In the genomic region with DNA sequence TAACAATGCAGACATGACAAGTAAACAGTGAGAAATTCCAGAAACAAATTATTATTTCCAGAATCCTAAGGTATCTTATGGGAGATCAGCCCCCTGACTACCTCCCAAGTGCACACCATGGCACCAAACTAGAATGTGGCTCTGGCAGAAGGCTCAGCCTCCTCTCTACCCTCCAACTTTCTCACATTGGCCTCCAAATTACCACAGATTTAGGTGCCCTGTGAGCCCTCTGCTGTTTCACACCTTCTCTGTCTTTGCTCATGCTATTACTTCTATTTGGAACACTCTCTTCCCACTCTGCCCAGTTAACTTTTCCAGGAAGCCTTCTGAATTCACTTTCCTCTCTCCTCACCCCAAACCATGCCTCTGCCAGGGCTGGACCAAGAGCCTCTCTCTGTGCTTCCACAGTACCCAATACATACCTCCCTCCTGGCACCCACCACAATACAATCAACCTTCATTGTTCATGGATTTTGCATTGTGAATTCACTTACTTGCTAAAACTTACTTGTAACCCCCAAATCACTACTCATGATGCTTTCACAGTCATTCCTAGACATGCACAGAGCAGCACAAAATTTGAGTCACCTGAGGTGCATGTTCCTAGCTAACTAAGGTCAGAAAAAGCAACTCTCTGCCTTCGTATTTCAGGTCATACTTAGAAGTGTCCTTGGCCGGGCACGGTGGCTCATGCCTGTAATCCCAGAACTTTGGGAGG, we compare ENCODE assay signal across 22 cellular contexts. TPM values are rescaled to one million over a fixed set of nuclear protein-coding genes. Genes with fewer than 3 reads are reported as not detected.
DNase-seq lines count a peak whose midpoint lies in the region; ATAC-seq and TF ChIP-seq lines count a peak whose summit lies in the region.
"Had no signal": no experiment of that assay in that cellular context is flagged by ENCODE, and none has a peak within 500 bp of the region (broad histone marks: within the 10 kb centered on the region; RNA-seq: fewer than 3 reads in every experiment).

No MANE protein-coding gene starts in this region.

- CTCF ChIA-PET in activated CD4-positive, alpha-beta T cell treated with anti-CD3 and anti-CD28 coated beads for 36 hours (lab: Charles Lee) = interaction anchor here (0.8 to 2.1 kb wide), 7 partner anchors 9 to 57 kb away, joined by 3 to 9 read pairs (median 4); no protein-coding TSS in a partner anchor
- CTCF ChIA-PET in CD4-positive, alpha-beta memory T cell (lab: Charles Lee; ENCODE audit: partially characterized antibody) = interaction anchor here (6.6 kb wide), 1 partner anchor 27 kb away, joined by 37 read pairs; no protein-coding TSS in a partner anchor
- CTCF ChIA-PET in activated CD8-positive, alpha-beta T cell treated with anti-CD3 and anti-CD28 coated beads for 36 hours (lab: Charles Lee) = interaction anchor here (1.0 to 16.5 kb wide), 4 partner anchors 10 to 217 kb away, joined by 3 to 119 read pairs (median 8); partner anchors contain the start of gene HIC1

- peaks cover 45% of the 10 kb centered on the region for H3K4me1 ChIP-seq in CD4-positive, alpha-beta memory T cell (ENCODE audit: insufficient read depth, low read length)
- peaks cover 0 to 15% (median 0%) of the 10 kb centered on the region in 3 donors for H3K4me1 ChIP-seq in gastroesophageal sphincter
- H3K4me1 ChIP-seq: adrenal gland, BE2C, neural progenitor cell had no signal

- 100% methylated on average over 2 of the region's 3 CpGs; no CpG with 5 or more reads in 1 of the 2 donors for WGBS in gastroesophageal sphincter (ENCODE audit: low coverage in 1 of 2), 2 donors

- peak overlapping the region; percentile 17 for H3K4me3 Mint-ChIP-seq in activated CD4-positive, alpha-beta T cell treated with anti-CD3 and anti-CD28 coated beads for 36 hours
- peak overlapping the region in 6 of 8 donors; percentile 10 to 57 (median 34) for H3K4me3 Mint-ChIP-seq in CD4-positive, alpha-beta memory T cell
- H3K4me3 Mint-ChIP-seq in activated CD8-positive, alpha-beta T cell treated with anti-CD3 and anti-CD28 coated beads for 36 hours = no peak overlapping the region
- no peak overlapping the region for H3K4me3 Mint-ChIP-seq in mesothelial cell of epicardium
- H3K4me3 Mint-ChIP-seq: neural progenitor cell had no signal

- no peak overlapping the region for H3K27ac ChIP-seq in CD4-positive, alpha-beta memory T cell (ENCODE audit: low read depth, low read length)
- H3K27ac ChIP-seq in gastroesophageal sphincter = no peak overlapping the region
- H3K27ac ChIP-seq: adrenal gland, heart left ventricle, neural progenitor cell, upper lobe of left lung, VCaP had no signal

- no peak for TF ChIP-seq POLR2A in gastroesophageal sphincter (IDR thresholded peaks at IDR 0.05)

- H3K36me3 Mint-ChIP-seq in activated CD4-positive, alpha-beta T cell treated with anti-CD3 and anti-CD28 coated beads for 36 hours (ENCODE audit: low read depth) = peaks cover 49% of the 10 kb centered on the region
- peaks cover 24 to 39% of the 10 kb centered on the region in 2 donors for H3K36me3 Mint-ChIP-seq in CD4-positive, alpha-beta memory T cell
- peaks cover 59% of the 10 kb centered on the region for H3K36me3 Mint-ChIP-seq in activated CD8-positive, alpha-beta T cell treated with anti-CD3 and anti-CD28 coated beads for 36 hours (ENCODE audit: low read depth)
- H3K36me3 Mint-ChIP-seq in mesothelial cell of epicardium = peaks cover 28% of the 10 kb centered on the region

- H3K36me3 ChIP-seq in CD4-positive, alpha-beta memory T cell (ENCODE audit: insufficient read depth, low read length) = peaks cover 9% of the 10 kb centered on the region
- H3K36me3 ChIP-seq in gastroesophageal sphincter = peaks cover 0 to 70% of the 10 kb centered on the region in 2 donors
- H3K36me3 ChIP-seq: BE2C, neural progenitor cell had no signal

- no peaks in the 10 kb centered on the region for H3K9me3 ChIP-seq in CD4-positive, alpha-beta memory T cell (ENCODE audit: control insufficient read depth in 1 of 2, low read length in 2 of 2)
- H3K9me3 ChIP-seq in gastroesophageal sphincter = no peaks in the 10 kb centered on the region
- H3K9me3 ChIP-seq: adrenal gland, BE2C, heart left ventricle, upper lobe of left lung had no signal

- intact Hi-C loops in activated CD4-positive, alpha-beta T cell treated with anti-CD3 and anti-CD28 coated beads for 36 hours (cut with DNase I, micrococcal nuclease) = loop anchor here (1.0 to 5.0 kb wide), 3 partner anchors 9 to 75 kb away; no protein-coding TSS in a partner anchor
- intact Hi-C loops in CD4-positive, alpha-beta memory T cell (cut with micrococcal nuclease) = no loop called here
- intact Hi-C loops in activated CD8-positive, alpha-beta T cell treated with anti-CD3 and anti-CD28 coated beads for 36 hours (cut with micrococcal nuclease) = no loop called here

- peak overlapping the region; percentile 92 for H3K27ac Mint-ChIP-seq in activated CD4-positive, alpha-beta T cell treated with anti-CD3 and anti-CD28 coated beads for 36 hours
- peak overlapping the region in 6 of 7 donors; percentile 48 to 91 (median 67) for H3K27ac Mint-ChIP-seq in CD4-positive, alpha-beta memory T cell
- H3K27ac Mint-ChIP-seq in activated CD8-positive, alpha-beta T cell treated with anti-CD3 and anti-CD28 coated beads for 36 hours = peak overlapping the region; percentile 88
- peak overlapping the region; percentile 8 for H3K27ac Mint-ChIP-seq in mesothelial cell of epicardium
- H3K27ac Mint-ChIP-seq: neural progenitor cell, progenitor cell of endocrine pancreas had no signal

- POLR2A ChIA-PET in activated CD4-positive, alpha-beta T cell treated with anti-CD3 and anti-CD28 coated beads for 36 hours (lab: Charles Lee) = interaction anchor here (0.5 to 1.5 kb wide), 4 partner anchors 8 to 55 kb away, joined by 3 to 12 read pairs (median 6); no protein-coding TSS in a partner anchor
- POLR2A ChIA-PET in CD4-positive, alpha-beta memory T cell (lab: Charles Lee; ENCODE audit: partially characterized antibody) = interaction anchor here (0.6 to 1.3 kb wide), 3 partner anchors 9 to 27 kb away, joined by 3 read pairs; no protein-coding TSS in a partner anchor
- POLR2A ChIA-PET in activated CD8-positive, alpha-beta T cell treated with anti-CD3 and anti-CD28 coated beads for 36 hours (lab: Charles Lee) = interaction anchor here (0.9 to 1.7 kb wide), 4 partner anchors 9 to 52 kb away, joined by 3 to 9 read pairs (median 3); no protein-coding TSS in a partner anchor

- ATAC-seq in activated CD4-positive, alpha-beta T cell treated with anti-CD3 and anti-CD28 coated beads for 36 hours = peak; percentile 92
- ATAC-seq in activated CD8-positive, alpha-beta T cell treated with anti-CD3 and anti-CD28 coated beads for 36 hours = peak; percentile 76
- ATAC-seq in GM21529 (IDR thresholded peaks at IDR 0.05; ENCODE audit: unreplicated experiment) = no peak
- ATAC-seq in gastroesophageal sphincter = no peak
- ATAC-seq: heart left ventricle, PC-3 had no signal

- no peak for TF ChIP-seq EP300 in gastroesophageal sphincter (IDR thresholded peaks at IDR 0.05)

- no peak for TF ChIP-seq CTCF in activated CD8-positive, alpha-beta T cell treated with anti-CD3 and anti-CD28 coated beads for 36 hours (IDR thresholded peaks at IDR 0.05)
- TF ChIP-seq CTCF in mesothelial cell of epicardium (IDR thresholded peaks at IDR 0.05; ENCODE audit: unreplicated experiment) (no peak), gastroesophageal sphincter (IDR thresholded peaks at IDR 0.05) (no peak)

- no peaks in the 10 kb centered on the region for H3K27me3 Mint-ChIP-seq in activated CD4-positive, alpha-beta T cell treated with anti-CD3 and anti-CD28 coated beads for 36 hours
- H3K27me3 Mint-ChIP-seq in CD4-positive, alpha-beta memory T cell = no peaks in the 10 kb centered on the region
- no peaks in the 10 kb centered on the region for H3K27me3 Mint-ChIP-seq in activated CD8-positive, alpha-beta T cell treated with anti-CD3 and anti-CD28 coated beads for 36 hours
- H3K27me3 Mint-ChIP-seq in mesothelial cell of epicardium (ENCODE audit: low read depth) = no peaks in the 10 kb centered on the region
- H3K27me3 Mint-ChIP-seq: progenitor cell of endocrine pancreas had no signal

- peak; percentile 49 for DNase-seq in activated CD4-positive, alpha-beta T cell treated with anti-CD3 and anti-CD28 coated beads for 36 hours
- no peak for DNase-seq in activated CD4-positive, alpha-beta T cell treated with anti-CD3 and anti-CD28 coated beads for 1 hour
- no peak for DNase-seq in CD4-positive, alpha-beta memory T cell
- DNase-seq in activated CD8-positive, alpha-beta T cell treated with anti-CD3 and anti-CD28 coated beads for 36 hours = peak; percentile 41
- no peak for DNase-seq in mesothelial cell of epicardium (ENCODE audit: low spot score in 2 of 2, unreplicated experiment in 2 of 2)
- no peak for DNase-seq in SIG-M5 (lab: John Stamatoyannopoulos, UW)
- DNase-seq: adrenal gland, BE2C, cortex of kidney, heart left ventricle, Kasumi-1, NCI-H1048, NCI-H187 treated with DMSO at 0.1 percent for 48 hours, NCI-H446, PC-3, SHP77 treated with DMSO at 0.1 percent for 48 hours, upper lobe of left lung had no signal

- no peak overlapping the region for H3K4me3 ChIP-seq in CD4-positive, alpha-beta memory T cell (ENCODE audit: low read length in 2 of 2)
- H3K4me3 ChIP-seq in gastroesophageal sphincter = no peak overlapping the region
- H3K4me3 ChIP-seq: adrenal gland, heart left ventricle, neural progenitor cell, upper lobe of left lung had no signal

- no peaks in the 10 kb centered on the region for H3K27me3 ChIP-seq in CD4-positive, alpha-beta memory T cell (ENCODE audit: insufficient read depth, low read length)
- H3K27me3 ChIP-seq in gastroesophageal sphincter = no peaks in the 10 kb centered on the region
- H3K27me3 ChIP-seq: adrenal gland, BE2C, heart left ventricle, neural progenitor cell, upper lobe of left lung had no signal

- peaks cover 69% of the 10 kb centered on the region for H3K4me1 Mint-ChIP-seq in activated CD4-positive, alpha-beta T cell treated with anti-CD3 and anti-CD28 coated beads for 36 hours
- H3K4me1 Mint-ChIP-seq in CD4-positive, alpha-beta memory T cell = peaks cover 38 to 64% (median 51%) of the 10 kb centered on the region in 4 donors
- peaks cover 64% of the 10 kb centered on the region for H3K4me1 Mint-ChIP-seq in activated CD8-positive, alpha-beta T cell treated with anti-CD3 and anti-CD28 coated beads for 36 hours (ENCODE audit: low read depth)
- H3K4me1 Mint-ChIP-seq in mesothelial cell of epicardium = no peaks in the 10 kb centered on the region
- H3K4me1 Mint-ChIP-seq: neural progenitor cell had no signal

- no peaks in the 10 kb centered on the region for H3K9me3 Mint-ChIP-seq in activated CD4-positive, alpha-beta T cell treated with anti-CD3 and anti-CD28 coated beads for 36 hours (ENCODE audit: low read depth)
- no peaks in the 10 kb centered on the region for H3K9me3 Mint-ChIP-seq in CD4-positive, alpha-beta memory T cell
- no peaks in the 10 kb centered on the region for H3K9me3 Mint-ChIP-seq in activated CD8-positive, alpha-beta T cell treated with anti-CD3 and anti-CD28 coated beads for 36 hours
- no peaks in the 10 kb centered on the region for H3K9me3 Mint-ChIP-seq in mesothelial cell of epicardium
- H3K9me3 Mint-ChIP-seq: neural progenitor cell had no signal

RNA-seq across cellular contexts. Expression of gene SMG6, which starts 31.4 kb away (rescaled TPM):
- total RNA-seq in activated CD4-positive, alpha-beta T cell treated with anti-CD3 and anti-CD28 coated beads for 36 hours = 10 to 100 TPM; 28.5 to 31.4 TPM
- 10 to 100 TPM; 51.1 to 58.5 TPM for total RNA-seq in CD4-positive, alpha-beta memory T cell
- 10 to 100 TPM in 1 of 2 donors, 1 to 10 TPM in 1; 3.8 to 10.2 TPM for polyA plus RNA-seq in CD4-positive, alpha-beta memory T cell
- total RNA-seq in activated CD8-positive, alpha-beta T cell treated with anti-CD3 and anti-CD28 coated beads for 36 hours = 10 to 100 TPM; 39.6 to 40.4 TPM
- total RNA-seq in mesothelial cell of epicardium (55.4 to 58.3 TPM (median 58.3 TPM) in 3 replicates), gastroesophageal sphincter (10 to 100 TPM; 27.2 to 75.5 (median 43.9) TPM)

RNA-seq across cellular contexts. Expression of gene SRR, which starts 31.6 kb away (rescaled TPM):
- 10 to 100 TPM; 15.4 to 18.3 TPM for total RNA-seq in activated CD4-positive, alpha-beta T cell treated with anti-CD3 and anti-CD28 coated beads for 36 hours
- 10 to 100 TPM in 1 of 2 experiments, 1 to 10 TPM in 1; 6.9 to 13.1 TPM for total RNA-seq in CD4-positive, alpha-beta memory T cell
- polyA plus RNA-seq in CD4-positive, alpha-beta memory T cell = 1 to 10 TPM; 5.6 to 6.7 TPM
- 10 to 100 TPM in 1 of 2 experiments, 1 to 10 TPM in 1; 9.6 to 12.7 TPM for total RNA-seq in activated CD8-positive, alpha-beta T cell treated with anti-CD3 and anti-CD28 coated beads for 36 hours
- 13.4 to 17.6 TPM (median 16.0 TPM) in 3 replicates for total RNA-seq in mesothelial cell of epicardium
- 10 to 100 TPM; 13.7 to 38.8 (median 16.9) TPM for total RNA-seq in gastroesophageal sphincter

Comparison
In these comparisons a context has a peak if more than half of its experiments do, and no peak if none do; other contexts are left out.
1. DNase-seq: peak in activated CD4-positive, alpha-beta T cell treated with anti-CD3 and anti-CD28 coated beads for 36 hours (single experiment) and activated CD8-positive, alpha-beta T cell treated with anti-CD3 and anti-CD28 coated beads for 36 hours (single experiment); none in activated CD4-positive, alpha-beta T cell treated with anti-CD3 and anti-CD28 coated beads for 1 hour (single experiment), CD4-positive, alpha-beta memory T cell (0 of 5), mesothelial cell of epicardium (0 of 2) and SIG-M5 (single experiment).
2. ATAC-seq: peak in activated CD4-positive, alpha-beta T cell treated with anti-CD3 and anti-CD28 coated beads for 36 hours (single experiment) and activated CD8-positive, alpha-beta T cell treated with anti-CD3 and anti-CD28 coated beads for 36 hours (single experiment); none in GM21529 (single experiment) and gastroesophageal sphincter (single experiment).
3. H3K27ac Mint-ChIP-seq: peak in every context shown above with its lines; median percentile 92 in activated CD4-positive, alpha-beta T cell treated with anti-CD3 and anti-CD28 coated beads for 36 hours; 88 in activated CD8-positive, alpha-beta T cell treated with anti-CD3 and anti-CD28 coated beads for 36 hours; 67 in CD4-positive, alpha-beta memory T cell; 8 in mesothelial cell of epicardium.
4. H3K4me3 Mint-ChIP-seq: peak in activated CD4-positive, alpha-beta T cell treated with anti-CD3 and anti-CD28 coated beads for 36 hours (single experiment) and CD4-positive, alpha-beta memory T cell (6 of 8); none in activated CD8-positive, alpha-beta T cell treated with anti-CD3 and anti-CD28 coated beads for 36 hours (single experiment) and mesothelial cell of epicardium (single experiment).
5. intact Hi-C loops: an anchor here in activated CD4-positive, alpha-beta T cell treated with anti-CD3 and anti-CD28 coated beads for 36 hours (1.0 to 5.0 kb wide); none called in CD4-positive, alpha-beta memory T cell and activated CD8-positive, alpha-beta T cell treated with anti-CD3 and anti-CD28 coated beads for 36 hours.